8 cellular contexts compared by ENCODE assay signal in the genomic region with DNA sequence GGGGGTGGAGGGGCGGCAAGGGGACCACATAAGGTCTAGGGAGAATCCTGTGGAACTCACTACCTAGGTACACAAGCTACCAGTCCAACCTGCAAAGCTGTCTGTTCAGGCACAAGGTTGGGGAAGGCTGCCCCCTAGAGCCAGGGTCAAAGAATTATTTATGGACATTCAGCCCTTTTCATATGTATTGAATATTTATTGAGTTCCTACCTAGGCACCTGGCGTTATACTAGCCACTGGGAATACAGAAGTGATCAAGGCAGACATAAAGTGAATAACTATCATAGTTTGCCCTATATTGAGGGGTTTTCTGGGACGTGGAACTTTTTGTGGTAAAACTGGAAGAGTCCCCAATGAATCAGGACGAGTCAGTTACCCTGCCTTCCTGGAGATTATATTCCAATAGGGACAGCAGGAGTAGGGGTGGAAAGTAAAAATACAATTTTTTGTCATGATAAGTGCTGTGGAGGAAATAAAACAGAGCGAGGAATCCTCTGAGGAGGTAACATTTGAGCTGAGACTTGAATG. TPM values are rescaled to one million over a fixed set of nuclear protein-coding genes. Genes with fewer than 3 reads are reported as not detected.
DNase-seq lines count a peak whose midpoint lies in the region; ATAC-seq, FAIRE-seq and TF ChIP-seq lines count a peak whose summit lies in the region.

No MANE protein-coding gene starts in this region.

- H3K27ac ChIP-seq in heart left ventricle: no peak overlapping the region

- no peaks in the 10 kb centered on the region for H3K27me3 Mint-ChIP-seq in Caco-2 (ENCODE audit: insufficient read depth, unreplicated experiment)
- H3K27me3 Mint-ChIP-seq in HFFc6 (ENCODE audit: insufficient read depth): peaks cover 3% of the 10 kb centered on the region; the same call in 1 of the 2 replicates

- peak overlapping the region; percentile 65 for H3K27ac Mint-ChIP-seq in Caco-2 (ENCODE audit: unreplicated experiment)
- H3K27ac Mint-ChIP-seq in HFFc6: no peak overlapping the region

- TF ChIP-seq CTCF in Caco-2 (IDR thresholded peaks at IDR 0.05; ENCODE audit: insufficient read depth in 1 of 2, low read depth in 1 of 2, low read length in 1 of 2, severe bottlenecking in 1 of 2, unreplicated experiment in 1 of 2): peak; percentile 50 to 75
- TF ChIP-seq CTCF in HFFc6 (IDR thresholded peaks at IDR 0.05): peak; percentile 78
- TF ChIP-seq CTCF in heart left ventricle (IDR thresholded peaks at IDR 0.05): peak; percentile 48 to 75 (median 68)

- H3K4me1 ChIP-seq in Caco-2 (peaks cover 34% of the 10 kb centered on the region), heart left ventricle (peaks cover 0 to 49% (median 16%) of the 10 kb centered on the region in 12 donors)

- no TSS peak for BruUV-seq in Caco-2 (replicated peaks; lab: Mats Ljungman, UMichigan)

- H3K4me3 ChIP-seq in Caco-2 (ENCODE audit: low read depth, low read length) (no peak overlapping the region), heart left ventricle (no peak overlapping the region)

- H3K27me3 ChIP-seq in Caco-2 (replicated peaks; ENCODE audit: control insufficient read depth, insufficient read depth, low read length) (no peaks in the 10 kb centered on the region), heart left ventricle (no peaks in the 10 kb centered on the region)

- CTCF ChIA-PET in Caco-2 (lab: Charles Lee): interaction anchor here (0.7 to 6.5 kb wide), 16 partner anchors 8 to 72 kb away, joined by 3 to 155 read pairs (median 6); partner anchors contain the start of genes RAPGEF3 and RPAP3

- no peak for TF ChIP-seq POLR2A in heart left ventricle (IDR thresholded peaks at IDR 0.05)

- DNase-seq in Caco-2 (peak; percentile 68 to 75), HFFc6 (no peak), RKO (ENCODE audit: low spot score) (peak; percentile 32), heart left ventricle (peak in 4 of 5 donors; percentile 61 to 76 (median 66)), HTR-8/SVneo (ENCODE audit: insufficient read length, low spot score) (no peak), NCI-H226 (no peak)
- peak; percentile 58 for DNase-seq in activated effector memory CD4-positive, alpha-beta T cell treated with Interleukin-2 at 50 U/mL for 16 hours
- peak; percentile 44 to 68 for DNase-seq in stimulated activated CD4-positive, alpha-beta T cell treated with anti-CD3 and anti-CD28 coated beads, Interleukin-15, amount 100 ng/mL, for 48 hours (ENCODE audit: low read depth in 2 of 2)

- no peak overlapping the region for H3K4me3 Mint-ChIP-seq in Caco-2 (ENCODE audit: unreplicated experiment)
- H3K4me3 Mint-ChIP-seq in HFFc6: no peak overlapping the region

- 52 to 65% (median 59%) methylated on average over 5 of the region's 5 CpGs for WGBS in heart left ventricle, 4 donors

- peak in 3 of 4 donors; percentile 36 to 62 (median 37) for ATAC-seq in heart left ventricle

- H3K36me3 Mint-ChIP-seq in Caco-2 (ENCODE audit: insufficient read depth, unreplicated experiment) (peaks cover under 1% of the 10 kb centered on the region), HFFc6 (ENCODE audit: low read depth) (no peaks in the 10 kb centered on the region)

- intact Hi-C loops in Caco-2 (cut with micrococcal nuclease; ENCODE audit: unreplicated experiment): loop anchor here (1.0 kb wide), 1 partner anchor 23 kb away; no protein-coding TSS in a partner anchor
- intact Hi-C loops in heart left ventricle (cut with DNase I): loop anchor here in 9 of 10 donors (1.0 to 5.0 kb wide), 5 partner anchors 50 to 115 kb away; no protein-coding TSS in a partner anchor

- H3K9me3 Mint-ChIP-seq in Caco-2 (ENCODE audit: unreplicated experiment) (no peaks in the 10 kb centered on the region), HFFc6 (no peaks in the 10 kb centered on the region)

- POLR2A ChIA-PET in Caco-2 (lab: Charles Lee): no interaction called here

- no peaks in the 10 kb centered on the region for H3K9me3 ChIP-seq in Caco-2
- no peaks in the 10 kb centered on the region for H3K9me3 ChIP-seq in heart left ventricle

- H3K36me3 ChIP-seq in Caco-2 (ENCODE audit: control insufficient read depth, insufficient read depth, low read length) (no peaks in the 10 kb centered on the region), heart left ventricle (no peaks in the 10 kb centered on the region)

- FAIRE-seq in HTR-8/SVneo (lab: Jason Lieb, UNC): no peak

- peaks cover 2% of the 10 kb centered on the region for H3K4me1 Mint-ChIP-seq in Caco-2 (ENCODE audit: low read depth, unreplicated experiment)
- peaks cover 6% of the 10 kb centered on the region for H3K4me1 Mint-ChIP-seq in HFFc6 (ENCODE audit: low read depth)

RNA-seq across cellular contexts. Expression of gene SLC48A1, which starts 5.8 kb away (rescaled TPM):
- total RNA-seq in Caco-2 (2022) (34.3 and 37.5 TPM in 2 replicates), heart left ventricle (10 to 100 TPM; 17.6 to 68.2 (median 23.9) TPM)
- 10 to 100 TPM; 18.8 to 24.5 (median 21.0) TPM for total RNA-seq in HFFc6 (2021; fragmentation: NEBNext Ultra II Directional; extraction: Animal tissue kit (Norgen Biotek cat#: 25700))
- polyA plus RNA-seq in heart left ventricle: 10 to 100 TPM; 13.0 to 16.5 TPM

RNA-seq across cellular contexts. Expression of gene RAPGEF3, which starts 8.6 kb away (rescaled TPM):
- total RNA-seq in Caco-2 (2022): 1.2 and 2.3 TPM in 2 replicates
- 1 to 10 TPM; 2.0 to 4.1 (median 3.1) TPM for total RNA-seq in HFFc6 (2021; fragmentation: NEBNext Ultra II Directional; extraction: Animal tissue kit (Norgen Biotek cat#: 25700))
- 10 to 100 TPM; 14.5 to 47.8 (median 23.9) TPM for total RNA-seq in heart left ventricle
- polyA plus RNA-seq in heart left ventricle: 10 to 100 TPM; 18.6 to 62.1 TPM

RNA-seq across cellular contexts. Expression of gene ENDOU, which starts 42.0 kb away (rescaled TPM):
- total RNA-seq in Caco-2 (2022) (0.43 and 0.53 TPM in 2 replicates), heart left ventricle (1 to 10 TPM in 1 of 9 donors, under 1 TPM in 4, not detected in 4; 0.12 to 2.5 (median 0.27) TPM)
- under 1 TPM in 1 of 6 experiments, not detected in 5; 0.11 TPM for total RNA-seq in HFFc6 (2021; fragmentation: NEBNext Ultra II Directional; extraction: Animal tissue kit (Norgen Biotek cat#: 25700))
- polyA plus RNA-seq in heart left ventricle: under 1 TPM; 0.08 to 0.42 TPM

RNA-seq across cellular contexts. Expression of gene HDAC7, which starts 52.4 kb away (rescaled TPM):
- total RNA-seq in Caco-2 (2022) (71.2 and 71.9 TPM in 2 replicates), heart left ventricle (10 to 100 TPM; 27.4 to 63.0 (median 38.6) TPM)
- total RNA-seq in HFFc6 (2021; fragmentation: NEBNext Ultra II Directional; extraction: Animal tissue kit (Norgen Biotek cat#: 25700)): 100 to 1,000 TPM; 104 to 120 (median 108) TPM
- polyA plus RNA-seq in heart left ventricle: 10 to 100 TPM; 42.2 to 43.9 TPM

Comparison
In these comparisons a context has a peak if more than half of its experiments do, and no peak if none do; other contexts are left out.
1. DNase-seq: peak in Caco-2 (2 of 2), RKO (single experiment), activated effector memory CD4-positive, alpha-beta T cell treated with Interleukin-2 at 50 U/mL for 16 hours (single experiment), heart left ventricle (4 of 5) and stimulated activated CD4-positive, alpha-beta T cell treated with anti-CD3 and anti-CD28 coated beads, Interleukin-15, amount 100 ng/mL, for 48 hours (2 of 2); none in HFFc6 (single experiment), HTR-8/SVneo (single experiment) and NCI-H226 (single experiment).
2. Peak in every context shown above with its lines, with median percentiles within 50 percentile points of each other: CTCF ChIP-seq.